ENCODE assay signal across 23 cellular contexts in the genomic region with DNA sequence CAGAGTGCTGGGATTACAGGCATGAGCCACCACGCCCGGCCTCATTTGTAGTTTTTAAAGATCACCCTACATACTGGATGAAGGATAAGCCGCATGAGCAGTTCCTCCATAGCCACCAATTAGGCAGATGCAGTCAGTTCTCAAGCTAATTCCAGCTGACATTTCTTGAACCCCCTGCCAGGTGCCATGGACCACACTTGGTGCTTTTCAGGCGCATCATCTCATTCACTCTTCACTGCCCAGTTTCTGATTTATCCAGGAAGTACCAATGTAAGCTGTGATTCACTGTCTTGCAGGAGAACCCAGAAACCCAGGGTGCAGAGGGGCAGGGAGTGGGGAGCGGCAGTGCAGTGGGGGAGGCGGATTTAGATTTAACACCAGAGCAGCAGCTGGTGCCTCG. TPM values are rescaled to one million over a fixed set of nuclear protein-coding genes. Genes with fewer than 3 reads are reported as not detected.
A peak's percentile ranks its signal among the peaks of the same experiment; 100 is the strongest.
DNase-seq lines count a peak whose midpoint lies in the region; ATAC-seq and TF ChIP-seq lines count a peak whose summit lies in the region.
"Had no signal": no experiment of that assay in that cellular context is flagged by ENCODE, and none has a peak within 500 bp of the region (broad histone marks: within the 10 kb centered on the region; RNA-seq: fewer than 3 reads in every experiment).

No MANE protein-coding gene starts in this region.

- H2AK5ac ChIP-seq in mesenchymal stem cell (ENCODE audit: low read length, severe bottlenecking), result no peak overlapping the region

- intact Hi-C loops in dorsolateral prefrontal cortex (cut with DNase I), result loop anchor here in 1 of 2 donors (2.0 kb wide), 1 partner anchor 16 kb away; no protein-coding TSS in a partner anchor
- intact Hi-C loops in ovary (cut with DNase I), result no loop called here

- no peak overlapping the region for H3K4me2 ChIP-seq in mesenchymal stem cell (ENCODE audit: low read length, poor library complexity, severe bottlenecking)
- H3K4me2 ChIP-seq in smooth muscle cell, result no peak overlapping the region

- WGBS in mesenchymal stem cell, result 96% methylated on average over 6 of the region's 7 CpGs
- 86 to 89% (median 86%) methylated on average over 7 of the region's 7 CpGs for WGBS in ovary, 3 donors
- WGBS in smooth muscle cell (ENCODE audit: low lambda C conversion rate), result 94% methylated on average over 7 of the region's 7 CpGs

- H2BK15ac ChIP-seq in mesenchymal stem cell (ENCODE audit: low read depth, poor library complexity, severe bottlenecking), result no peak overlapping the region

- no peak overlapping the region for H4K91ac ChIP-seq in mesenchymal stem cell (ENCODE audit: low read length)

- ATAC-seq in stimulated activated memory B cell treated with anti-CD40 and anti-IgM and Interleukin-4, amounts not matched to agents 10 μg/mL and 1 μg/mL and 100 μg/mL, for 72 hours, result no peak
- ATAC-seq: natural killer cell had no signal

- H3K9me3 Mint-ChIP-seq in stimulated activated memory B cell treated with anti-CD40 and anti-IgM and Interleukin-4, amounts not matched to agents 10 μg/mL and 1 μg/mL and 100 μg/mL, for 72 hours, result no peaks in the 10 kb centered on the region
- H3K9me3 Mint-ChIP-seq: activated CD4-positive, alpha-beta T cell treated with anti-CD3 and anti-CD28 coated beads, Interleukin-2, amount 10 ng/mL, durations not matched to agents 7 days and 5 days; CD8-positive, alpha-beta memory T cell; central memory CD8-positive, alpha-beta T cell; natural killer cell had no signal

- peak overlapping the region; percentile 28 for H4K8ac ChIP-seq in mesenchymal stem cell (ENCODE audit: low read length)

- H3K4me3 Mint-ChIP-seq in stimulated activated memory B cell treated with anti-CD40 and anti-IgM and Interleukin-4, amounts not matched to agents 10 μg/mL and 1 μg/mL and 100 μg/mL, for 72 hours, result no peak overlapping the region
- H3K4me3 Mint-ChIP-seq: activated CD4-positive, alpha-beta T cell treated with anti-CD3 and anti-CD28 coated beads, Interleukin-2, amount 10 ng/mL, durations not matched to agents 7 days and 5 days; central memory CD8-positive, alpha-beta T cell; natural killer cell had no signal

- peaks cover 59% of the 10 kb centered on the region for H3K36me3 Mint-ChIP-seq in stimulated activated memory B cell treated with anti-CD40 and anti-IgM and Interleukin-4, amounts not matched to agents 10 μg/mL and 1 μg/mL and 100 μg/mL, for 72 hours
- H3K36me3 Mint-ChIP-seq: natural killer cell had no signal

- no peak for TF ChIP-seq POLR2A in ovary (IDR thresholded peaks at IDR 0.05)

- H3K27me3 Mint-ChIP-seq in stimulated activated memory B cell treated with anti-CD40 and anti-IgM and Interleukin-4, amounts not matched to agents 10 μg/mL and 1 μg/mL and 100 μg/mL, for 72 hours, result no peaks in the 10 kb centered on the region
- H3K27me3 Mint-ChIP-seq: activated CD4-positive, alpha-beta T cell treated with anti-CD3 and anti-CD28 coated beads, Interleukin-2, amount 10 ng/mL, durations not matched to agents 7 days and 5 days; CD8-positive, alpha-beta memory T cell; central memory CD8-positive, alpha-beta T cell; progenitor cell of endocrine pancreas had no signal

- no peaks in the 10 kb centered on the region for H3K27me3 ChIP-seq in dorsolateral prefrontal cortex
- H3K27me3 ChIP-seq in mesenchymal stem cell (ENCODE audit: control insufficient read depth in 1 of 2, insufficient read depth in 1 of 2, low read length in 2 of 2), result no peaks in the 10 kb centered on the region
- H3K27me3 ChIP-seq in ovary, result no peaks in the 10 kb centered on the region
- no peaks in the 10 kb centered on the region for H3K27me3 ChIP-seq in smooth muscle cell (ENCODE audit: low read depth)
- H3K27me3 ChIP-seq: thyroid gland had no signal

- peak; percentile 58 for DNase-seq in NCI-H82 treated with DMSO at 0.1 percent for 48 hours (lab: John Stamatoyannopoulos, UW; ENCODE audit: unreplicated experiment)
- DNase-seq in dorsolateral prefrontal cortex, result no peak
- no peak for DNase-seq in mesenchymal stem cell
- no peak for DNase-seq in pons (ENCODE audit: low spot score)
- DNase-seq in ovary, result no peak
- DNase-seq in smooth muscle cell (lab: John Stamatoyannopoulos, UW; ENCODE audit: unreplicated experiment), result no peak
- DNase-seq: activated CD4-positive, alpha-beta T cell treated with anti-CD3 and anti-CD28 coated beads, Interleukin-2, amount 10 ng/mL, durations not matched to agents 7 days and 5 days; activated T-cell treated with anti-CD3 and anti-CD28 coated beads for 4 hours; amniotic stem cell; CD8-positive, alpha-beta memory T cell; DMS79 treated with DMSO at 0.1 percent for 48 hours; effector CD8-positive, alpha-beta T cell; mammary epithelial cell; natural killer cell; NCI-H1105; NCI-H2081; NCI-H446 treated with DMSO at 0.1 percent for 48 hours; SW 1271 had no signal

- no peak for TF ChIP-seq CTCF in dorsolateral prefrontal cortex (IDR thresholded peaks at IDR 0.05 in 54 of 56, conservative IDR thresholded peaks at IDR 0.05 in 2 of 56; ENCODE audit: low read depth in 1 of 56, partially characterized antibody in 56 of 56)
- no peak for TF ChIP-seq CTCF in ovary (IDR thresholded peaks at IDR 0.05)
- TF ChIP-seq CTCF in smooth muscle cell (IDR thresholded peaks at IDR 0.05; ENCODE audit: borderline replicate concordance, insufficient read depth, poor library complexity, severe bottlenecking), result no peak

- H2BK5ac ChIP-seq in mesenchymal stem cell (ENCODE audit: low read depth, low read length, poor library complexity, severe bottlenecking), result no peak overlapping the region

- H2AFZ ChIP-seq in mesenchymal stem cell (ENCODE audit: low read depth, low read length), result no peak overlapping the region
- no peak overlapping the region for H2AFZ ChIP-seq in smooth muscle cell (ENCODE audit: low read depth)

- no peak overlapping the region for H2BK12ac ChIP-seq in mesenchymal stem cell (ENCODE audit: low read length in 2 of 2)

- peaks cover 16% of the 10 kb centered on the region for H3F3A ChIP-seq in smooth muscle cell (ENCODE audit: low read depth)

- no peak overlapping the region for H3K4ac ChIP-seq in mesenchymal stem cell (ENCODE audit: low read depth in 1 of 2, low read length in 2 of 2)

- H4K20me1 ChIP-seq in smooth muscle cell (ENCODE audit: low read depth), result no peaks in the 10 kb centered on the region

- H3K79me1 ChIP-seq in mesenchymal stem cell (replicated peaks; ENCODE audit: low read length, poor library complexity, severe bottlenecking), result peaks cover 51% of the 10 kb centered on the region

- H3K27ac ChIP-seq in dorsolateral prefrontal cortex (peak overlapping the region in 53 of 59 donors; percentile 5 to 95 (median 87)), mesenchymal stem cell (ENCODE audit: low read length, poor library complexity, severe bottlenecking) (no peak overlapping the region), temporal lobe (ENCODE audit: low read depth, low read length) (peak overlapping the region; percentile 52), ovary (no peak overlapping the region), smooth muscle cell (ENCODE audit: low read depth) (no peak overlapping the region)

- no peak overlapping the region for H3K23ac ChIP-seq in mesenchymal stem cell (ENCODE audit: low read length in 2 of 2)

- peak overlapping the region in 29 of 59 donors; percentile 1 to 65 (median 46) for H3K4me3 ChIP-seq in dorsolateral prefrontal cortex
- H3K4me3 ChIP-seq in mesenchymal stem cell (ENCODE audit: insufficient read depth in 1 of 2, low read depth in 1 of 2, low read length in 2 of 2), result no peak overlapping the region
- H3K4me3 ChIP-seq in ovary, result no peak overlapping the region
- no peak overlapping the region for H3K4me3 ChIP-seq in smooth muscle cell
- H3K4me3 ChIP-seq: thyroid gland had no signal

- H3K18ac ChIP-seq in mesenchymal stem cell (ENCODE audit: low read depth in 1 of 2, low read length in 2 of 2), result no peak overlapping the region

- no peak overlapping the region for H3K14ac ChIP-seq in mesenchymal stem cell (ENCODE audit: low read length in 2 of 2)

- H3K9ac ChIP-seq in mesenchymal stem cell (ENCODE audit: low read length) (no peak overlapping the region), smooth muscle cell (ENCODE audit: low read depth) (no peak overlapping the region)

- no peak overlapping the region for H3K27ac Mint-ChIP-seq in stimulated activated memory B cell treated with anti-CD40 and anti-IgM and Interleukin-4, amounts not matched to agents 10 μg/mL and 1 μg/mL and 100 μg/mL, for 72 hours
- H3K27ac Mint-ChIP-seq: activated CD4-positive, alpha-beta T cell treated with anti-CD3 and anti-CD28 coated beads, Interleukin-2, amount 10 ng/mL, durations not matched to agents 7 days and 5 days; progenitor cell of endocrine pancreas had no signal

- peaks cover 14% of the 10 kb centered on the region for H3K4me1 ChIP-seq in mesenchymal stem cell (ENCODE audit: control insufficient read depth, insufficient read depth, low read depth, low read length)
- H3K4me1 ChIP-seq in ovary (ENCODE audit: insufficient read depth), result peaks cover 21% of the 10 kb centered on the region
- H3K4me1 ChIP-seq in smooth muscle cell (ENCODE audit: low read depth), result peaks cover 20% of the 10 kb centered on the region

- no peak for TF ChIP-seq EP300 in ovary (IDR thresholded peaks at IDR 0.05)

- H2BK120ac ChIP-seq in mesenchymal stem cell (ENCODE audit: low read depth, low read length), result no peak overlapping the region

- H3K36me3 ChIP-seq in mesenchymal stem cell (ENCODE audit: control insufficient read depth in 1 of 2, insufficient read depth in 2 of 2, low read depth in 1 of 2, low read length in 2 of 2), result peaks cover 26 to 82% of the 10 kb centered on the region in 2 experiments
- H3K36me3 ChIP-seq in ovary, result no peaks in the 10 kb centered on the region
- H3K36me3 ChIP-seq in smooth muscle cell (ENCODE audit: low read depth), result no peaks in the 10 kb centered on the region
- H3K36me3 ChIP-seq: thyroid gland had no signal

- peaks cover 31% of the 10 kb centered on the region for H3K79me2 ChIP-seq in smooth muscle cell (ENCODE audit: low read depth)

- H3K4me1 Mint-ChIP-seq in stimulated activated memory B cell treated with anti-CD40 and anti-IgM and Interleukin-4, amounts not matched to agents 10 μg/mL and 1 μg/mL and 100 μg/mL, for 72 hours, result peaks cover 58% of the 10 kb centered on the region

- H3K9me3 ChIP-seq in mesenchymal stem cell (ENCODE audit: control insufficient read depth, low read length) (no peaks in the 10 kb centered on the region), ovary (no peaks in the 10 kb centered on the region), smooth muscle cell (replicated peaks; ENCODE audit: low read depth) (no peaks in the 10 kb centered on the region)
- H3K9me3 ChIP-seq: thyroid gland had no signal

RNA-seq across cellular contexts. Expression of gene RASA2, which starts 56.5 kb away (rescaled TPM):
- total RNA-seq in dorsolateral prefrontal cortex, result 10 to 100 TPM; 19.8 to 49.0 (median 31.1) TPM
- polyA plus RNA-seq in mesenchymal stem cell (2013, experiment 1 of 2), result 3.9 TPM
- polyA plus RNA-seq in mesenchymal stem cell (2013, experiment 2 of 2), result 4.1 TPM
- 25.6 TPM for total RNA-seq in temporal lobe
- 10 to 100 TPM; 16.7 to 28.1 (median 18.8) TPM for total RNA-seq in ovary
- 10 to 100 TPM in 1 of 2 donors, 1 to 10 TPM in 1; 6.9 to 10.2 TPM for polyA plus RNA-seq in ovary
- total RNA-seq in smooth muscle cell, result 19.9 and 20.0 TPM in 2 replicates
- 4.9 and 5.5 TPM in 2 replicates for polyA plus RNA-seq in smooth muscle cell

Comparison
In these comparisons a context has a peak if more than half of its experiments do, and no peak if none do; other contexts are left out.
1. H3K27ac ChIP-seq: peak in dorsolateral prefrontal cortex (53 of 59) and temporal lobe (single experiment); none in mesenchymal stem cell (single experiment), ovary (0 of 2) and smooth muscle cell (single experiment).